8 cellular contexts compared by ENCODE assay signal in the genomic region with DNA sequence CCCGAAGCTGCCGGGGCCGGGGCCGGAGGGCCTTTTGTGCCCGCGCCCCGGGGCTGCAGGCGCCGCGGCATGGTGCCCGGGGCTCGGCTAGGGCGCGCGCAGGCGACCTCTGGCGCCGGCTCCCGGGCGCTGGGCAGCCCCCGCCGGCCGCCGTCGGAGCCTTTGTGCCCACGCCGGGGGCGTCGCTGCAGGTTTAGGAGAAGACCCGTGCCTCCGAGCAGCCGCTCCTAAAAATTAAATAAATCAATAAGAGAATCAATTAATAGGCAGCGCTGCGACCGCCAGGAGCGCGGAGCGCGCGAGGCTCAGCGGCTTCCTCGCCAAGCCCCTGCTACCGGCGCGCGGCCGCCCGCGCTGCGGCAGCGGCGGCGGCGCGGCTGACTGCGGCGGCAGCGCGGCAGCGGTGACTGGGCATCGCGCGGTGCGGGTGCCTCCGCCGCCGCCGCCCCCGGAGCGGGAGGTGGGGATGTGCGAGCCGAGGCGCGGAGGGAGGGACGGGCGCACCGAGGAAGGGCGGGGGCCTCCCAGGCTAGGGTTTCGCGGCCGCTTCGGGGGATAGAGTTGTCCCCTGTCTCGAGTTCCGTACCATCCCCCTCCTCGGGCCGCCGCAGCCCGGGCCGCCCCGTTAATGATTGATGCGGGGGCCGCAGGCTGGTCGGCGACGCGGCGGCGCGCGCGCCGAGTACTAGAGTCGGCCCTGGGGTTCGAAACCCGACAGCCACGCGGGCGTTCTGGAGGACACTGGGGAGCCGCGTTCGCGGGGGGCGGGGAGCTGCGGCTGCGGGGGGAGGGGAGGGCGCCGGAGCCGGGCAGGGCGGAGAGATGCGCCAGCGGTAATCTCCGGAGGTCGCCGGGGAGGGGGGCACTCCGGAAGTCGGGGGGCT. TPM values are rescaled to one million over a fixed set of nuclear protein-coding genes. Genes with fewer than 3 reads are reported as not detected.
A peak's percentile ranks its signal among the peaks of the same experiment; 100 is the strongest.
DNase-seq lines count a peak whose midpoint lies in the region; ATAC-seq and TF ChIP-seq lines count a peak whose summit lies in the region.

A gene with protein sequence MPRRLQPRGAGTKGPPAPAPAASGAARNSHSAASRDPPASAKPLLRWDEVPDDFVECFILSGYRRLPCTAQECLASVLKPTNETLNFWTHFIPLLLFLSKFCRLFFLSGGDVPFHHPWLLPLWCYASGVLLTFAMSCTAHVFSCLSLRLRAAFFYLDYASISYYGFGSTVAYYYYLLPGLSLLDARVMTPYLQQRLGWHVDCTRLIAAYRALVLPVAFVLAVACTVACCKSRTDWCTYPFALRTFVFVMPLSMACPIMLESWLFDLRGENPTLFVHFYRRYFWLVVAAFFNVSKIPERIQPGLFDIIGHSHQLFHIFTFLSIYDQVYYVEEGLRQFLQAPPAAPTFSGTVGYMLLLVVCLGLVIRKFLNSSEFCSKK (minus strand): TSS at position 409 of the 884 bp plus-strand sequence. CDS start 338 bp downstream, at position 71.

- H3K9me3 Mint-ChIP-seq in memory B cell: no peaks in the 10 kb centered on the region

- H3K4me1 ChIP-seq in PC-3 (ENCODE audit: insufficient read depth, low read length) (peaks cover 16% of the 10 kb centered on the region), uterus (peaks cover 0 to 7% of the 10 kb centered on the region in 2 donors)

- no peaks in the 10 kb centered on the region for H4K20me1 ChIP-seq in PC-3 (ENCODE audit: low read length)

- no peaks in the 10 kb centered on the region for H3F3A ChIP-seq in PC-3 (ENCODE audit: low read length, unreplicated experiment)

- no peaks in the 10 kb centered on the region for H3K9me3 ChIP-seq in PC-3 (ENCODE audit: low read length)
- no peaks in the 10 kb centered on the region for H3K9me3 ChIP-seq in uterus

- H3K27me3 ChIP-seq in PC-3 (ENCODE audit: low read length) (0 out of 2 replicates have a peak, but pooled peaks cover 3% of the 10 kb centered on the region), dorsolateral prefrontal cortex (peaks cover 0 to 49% (median 10%) of the 10 kb centered on the region in 45 donors), uterus (no peaks in the 10 kb centered on the region)

- H3K4me3 ChIP-seq in PC-3 (ENCODE audit: low read length) (peak within 1 kb of the TSS; percentile 66), dorsolateral prefrontal cortex (peak within 1 kb of the TSS; percentile 26 to 79 (median 63)), uterus (peak within 1 kb of the TSS; percentile 7 to 38)

- no peaks in the 10 kb centered on the region for H3K9me2 ChIP-seq in PC-3 (replicated peaks; ENCODE audit: low read length)

- H3K27me3 Mint-ChIP-seq in memory B cell: peaks cover 31% of the 10 kb centered on the region

- H2AFZ ChIP-seq in PC-3 (ENCODE audit: low read length): peak within 1 kb of the TSS; percentile 84; the same call in 1 of the 2 replicates

- peaks cover 11% of the 10 kb centered on the region for H3K4me1 Mint-ChIP-seq in memory B cell

- BruUV-seq in PC-3 (replicated peaks; lab: Mats Ljungman, UMichigan): no TSS peak

- H3K27ac ChIP-seq in PC-3 (ENCODE audit: low read length) (no peak within 1 kb of the TSS), dorsolateral prefrontal cortex (peak within 1 kb of the TSS in 20 of 59 donors; percentile 23 to 82 (median 48)), uterus (no peak within 1 kb of the TSS)

- H3K27ac Mint-ChIP-seq in memory B cell: no peak within 1 kb of the TSS

- peak within 1 kb of the TSS; percentile 82 for H3K4me3 Mint-ChIP-seq in memory B cell

- peak; percentile 73 for DNase-seq in COLO668 (lab: John Stamatoyannopoulos, UW; ENCODE audit: unreplicated experiment)
- no peak for DNase-seq in PC-3
- DNase-seq in dorsolateral prefrontal cortex: peak in 5 of 10 donors; percentile 17 to 61 (median 49)
- DNase-seq in memory B cell (ENCODE audit: low spot score in 2 of 2): no peak
- DNase-seq in uterus: no peak
- DNase-seq in RKO (ENCODE audit: low spot score): no peak

- no peak for TF ChIP-seq CTCF in PC-3 (conservative IDR thresholded peaks at IDR 0.05; ENCODE audit: low read depth, low read length)
- no peak for TF ChIP-seq CTCF in dorsolateral prefrontal cortex (IDR thresholded peaks at IDR 0.05 in 54 of 56, conservative IDR thresholded peaks at IDR 0.05 in 2 of 56; ENCODE audit: low read depth in 1 of 56, partially characterized antibody in 56 of 56)
- no peak for TF ChIP-seq CTCF in uterus (IDR thresholded peaks at IDR 0.05)

- CTCF ChIA-PET in PC-3 (lab: Charles Lee): no interaction called here

- peaks cover 3% of the 10 kb centered on the region for H3K36me3 Mint-ChIP-seq in memory B cell

- H3K9ac ChIP-seq in PC-3 (ENCODE audit: low read length): no peak within 1 kb of the TSS

- POLR2A ChIA-PET in PC-3 (lab: Charles Lee; ENCODE audit: unreplicated experiment): no interaction called here

- peak; percentile 58 for ATAC-seq in GM19463 (IDR thresholded peaks at IDR 0.05; ENCODE audit: unreplicated experiment)
- ATAC-seq in PC-3: peak; percentile 50
- ATAC-seq in memory B cell (ENCODE audit: low read depth): peak; percentile 44
- ATAC-seq in HG03095 (IDR thresholded peaks at IDR 0.05; ENCODE audit: unreplicated experiment): no peak

- H3K36me3 ChIP-seq in PC-3 (ENCODE audit: low read depth, low read length): no peaks in the 10 kb centered on the region
- no peaks in the 10 kb centered on the region for H3K36me3 ChIP-seq in uterus

- intact Hi-C loops in PC-3 (cut with micrococcal nuclease) (no loop called here), dorsolateral prefrontal cortex (cut with DNase I) (no loop called here), uterus (cut with DNase I; ENCODE audit: low total_unique reads) (no loop called here)

- H3K4me2 ChIP-seq in PC-3 (ENCODE audit: low read length): peak within 1 kb of the TSS; percentile 84

- TF ChIP-seq POLR2A in uterus (IDR thresholded peaks at IDR 0.05): no peak

- H3K79me2 ChIP-seq in PC-3 (ENCODE audit: low read length): no peaks in the 10 kb centered on the region

RNA-seq across cellular contexts. Expression of the gene that starts here (rescaled TPM):
- total RNA-seq in PC-3 (2014; rRNA removed) (0.12 TPM in 1 of 2 replicates, not detected in the other), dorsolateral prefrontal cortex (10 to 100 TPM in 49 of 120 experiments, 1 to 10 TPM in 71; 2.1 to 17.1 (median 9.4) TPM), uterus (under 1 TPM in 1 of 4 donors, not detected in 3; 0.14 TPM)

Comparison
In these comparisons a context has a peak if more than half of its experiments do, and no peak if none do; other contexts are left out.
1. Peak in ATAC-seq, H3K4me3 ChIP-seq and H3K4me2 ChIP-seq in PC-3; RNA of the gene not detected or under 1 TPM.